Comparison of ENCODE assay signal across 8 cellular contexts in the genomic region with DNA sequence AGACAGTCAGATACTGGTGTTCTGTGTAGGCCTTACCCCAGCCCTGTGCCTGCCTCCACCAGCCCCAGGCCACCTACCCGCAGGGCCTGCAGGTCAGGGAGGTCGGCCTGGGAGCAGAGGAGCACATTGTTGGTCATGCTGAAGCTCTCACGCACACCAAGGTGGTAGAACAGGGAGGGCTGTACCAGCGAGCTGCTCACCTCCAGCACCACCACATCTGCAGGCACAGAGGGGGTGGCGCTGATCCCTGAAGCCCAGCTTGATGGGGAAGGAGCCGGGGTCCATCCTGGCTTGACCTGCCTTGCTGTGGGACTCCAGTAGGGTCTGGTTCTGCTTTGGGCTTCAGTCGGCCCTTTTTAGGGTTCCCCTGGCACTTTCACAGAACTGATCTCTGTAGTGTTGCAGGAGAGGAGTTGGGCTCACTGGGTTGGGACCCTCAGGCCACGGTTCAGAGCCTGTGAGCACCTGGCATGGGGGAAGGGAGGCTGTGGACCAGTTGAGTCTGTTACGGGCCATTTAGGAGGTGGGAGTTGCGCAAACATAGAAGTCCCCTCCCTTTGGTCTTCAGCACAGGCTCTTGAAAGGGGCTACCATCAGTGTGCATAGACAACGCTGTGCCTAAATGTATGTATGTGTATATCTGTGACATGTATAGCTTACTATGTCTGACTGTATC. TPM values are rescaled to one million over a fixed set of nuclear protein-coding genes. Genes with fewer than 3 reads are reported as not detected.
A peak's percentile ranks its signal among the peaks of the same experiment; 100 is the strongest.
DNase-seq lines count a peak whose midpoint lies in the region; TF ChIP-seq lines count a peak whose summit lies in the region.

No MANE protein-coding gene starts in this region.

- TF ChIP-seq CTCF in CD14-positive monocyte (IDR thresholded peaks at IDR 0.05): no peak
- no peak for TF ChIP-seq CTCF in NB4 (IDR thresholded peaks at IDR 0.05; ENCODE audit: low read depth, low read length)
- no peak for TF ChIP-seq CTCF in dorsolateral prefrontal cortex (IDR thresholded peaks at IDR 0.05 in 54 of 56, conservative IDR thresholded peaks at IDR 0.05 in 2 of 56; ENCODE audit: low read depth in 1 of 56, partially characterized antibody in 56 of 56)
- TF ChIP-seq CTCF in neural crest cell (conservative IDR thresholded peaks at IDR 0.05): no peak

- H3K36me3 Mint-ChIP-seq in CD14-positive monocyte (peaks cover 13 to 36% of the 10 kb centered on the region in 2 donors), neural crest cell (ENCODE audit: low read depth) (no peaks in the 10 kb centered on the region)

- H3K4me1 Mint-ChIP-seq in CD14-positive monocyte (peaks cover 63% of the 10 kb centered on the region), neural crest cell (peaks cover 48% of the 10 kb centered on the region)

- peaks cover 8 to 21% (median 19%) of the 10 kb centered on the region in 3 donors for H3K27me3 Mint-ChIP-seq in CD14-positive monocyte (ENCODE audit: low read depth in 3 of 3)
- peaks cover 14% of the 10 kb centered on the region for H3K27me3 Mint-ChIP-seq in neural crest cell (ENCODE audit: low read depth)

- H3K4me3 ChIP-seq in NB4 (ENCODE audit: low read depth, low read length) (peak overlapping the region; percentile 52), dorsolateral prefrontal cortex (peak overlapping the region; percentile 30 to 85 (median 70))

- H3K27ac ChIP-seq in dorsolateral prefrontal cortex: peak overlapping the region in 43 of 59 donors; percentile 10 to 97 (median 76)

- H3K27ac Mint-ChIP-seq in CD14-positive monocyte (peak overlapping the region in 6 of 7 donors; percentile 46 to 98 (median 85)), neural crest cell (ENCODE audit: unreplicated experiment) (peak overlapping the region; percentile 92)

- H3K9me3 Mint-ChIP-seq in CD14-positive monocyte: peaks cover 0 to 2% (median 0%) of the 10 kb centered on the region in 7 donors
- no peaks in the 10 kb centered on the region for H3K9me3 Mint-ChIP-seq in neural crest cell

- TF ChIP-seq POLR2A in NB4 (IDR thresholded peaks at IDR 0.05; ENCODE audit: extremely low read depth, insufficient read length): no peak

- no peaks in the 10 kb centered on the region for H3K27me3 ChIP-seq in dorsolateral prefrontal cortex

- peak overlapping the region; percentile 86 to 94 for H3K4me3 Mint-ChIP-seq in CD14-positive monocyte
- H3K4me3 Mint-ChIP-seq in neural crest cell: peak overlapping the region; percentile 94

- intact Hi-C loops in CD14-positive monocyte (cut with micrococcal nuclease): no loop called here
- intact Hi-C loops in dorsolateral prefrontal cortex (cut with DNase I): no loop called here

- no peak for DNase-seq in CD14-positive monocyte (ENCODE audit: low spot score)
- peak; percentile 40 for DNase-seq in NB4 (ENCODE audit: low read depth)
- no peak for DNase-seq in dorsolateral prefrontal cortex
- DNase-seq in neural crest cell (ENCODE audit: low read depth, low spot score): no peak
- no peak for DNase-seq in NCI-H2196 (lab: John Stamatoyannopoulos, UW; ENCODE audit: unreplicated experiment)
- no peak for DNase-seq in activated gamma-delta T cell (lab: John Stamatoyannopoulos, UW)
- DNase-seq in NCI-H1105 treated with DMSO at 0.1 percent for 48 hours (lab: John Stamatoyannopoulos, UW): no peak
- no peak for DNase-seq in NCI-H1092 (lab: John Stamatoyannopoulos, UW)

RNA-seq across cellular contexts. Expression of gene MAP3K6, which starts 1.9 kb away (rescaled TPM):
- polyA plus RNA-seq in CD14-positive monocyte: 1 to 10 TPM; 3.2 to 6.7 TPM
- total RNA-seq in dorsolateral prefrontal cortex (10 to 100 TPM in 116 of 120 experiments, 1 to 10 TPM in 4; 8.7 to 37.4 (median 18.7) TPM), neural crest cell (12.9 and 13.6 TPM in 2 replicates)

RNA-seq across cellular contexts. Expression of gene FCN3, which starts 9.8 kb away (rescaled TPM):
- not detected for polyA plus RNA-seq in CD14-positive monocyte
- total RNA-seq in dorsolateral prefrontal cortex (1 to 10 TPM in 17 of 120 experiments, under 1 TPM in 38, not detected in 65; 0.38 to 2.3 (median 0.74) TPM), neural crest cell (not detected in 2 replicates)

RNA-seq across cellular contexts. Expression of gene CD164L2, which starts 18.3 kb away (rescaled TPM):
- not detected for polyA plus RNA-seq in CD14-positive monocyte
- 1 to 10 TPM in 5 of 120 experiments, under 1 TPM in 30, not detected in 85; 0.24 to 1.6 (median 0.59) TPM for total RNA-seq in dorsolateral prefrontal cortex
- not detected in 2 replicates for total RNA-seq in neural crest cell

RNA-seq across cellular contexts. Expression of gene SYTL1, which starts 23.0 kb away (rescaled TPM):
- 10 to 100 TPM; 26.9 to 44.6 TPM for polyA plus RNA-seq in CD14-positive monocyte
- 1 to 10 TPM in 98 of 120 experiments, under 1 TPM in 22; 0.37 to 5.3 (median 2.2) TPM for total RNA-seq in dorsolateral prefrontal cortex
- total RNA-seq in neural crest cell: 0.72 and 1.4 TPM in 2 replicates

RNA-seq across cellular contexts. Expression of gene GPR3, which starts 27.6 kb away (rescaled TPM):
- under 1 TPM in 1 of 2 donors, not detected in 1; 0.26 TPM for polyA plus RNA-seq in CD14-positive monocyte
- 10 to 100 TPM in 1 of 120 experiments, 1 to 10 TPM in 106, under 1 TPM in 13; 0.29 to 10.1 (median 2.2) TPM for total RNA-seq in dorsolateral prefrontal cortex
- total RNA-seq in neural crest cell: 6.1 and 7.0 TPM in 2 replicates
